8 cellular contexts compared by ENCODE assay signal in the genomic region with DNA sequence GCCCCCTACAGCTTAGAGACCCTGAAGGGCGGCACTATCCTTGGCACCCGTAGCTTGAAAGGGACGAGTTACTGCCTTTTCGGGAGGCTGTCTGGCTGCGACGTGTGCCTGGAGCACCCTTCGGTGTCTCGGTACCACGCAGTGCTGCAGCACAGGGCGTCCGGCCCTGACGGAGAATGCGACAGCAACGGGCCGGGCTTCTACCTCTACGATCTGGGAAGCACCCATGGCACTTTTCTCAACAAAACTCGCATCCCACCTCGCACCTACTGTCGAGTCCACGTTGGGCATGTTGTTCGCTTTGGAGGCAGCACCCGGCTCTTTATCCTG. TPM values are rescaled to one million over a fixed set of nuclear protein-coding genes. Genes with fewer than 3 reads are reported as not detected.
DNase-seq lines count a peak whose midpoint lies in the region; ATAC-seq and TF ChIP-seq lines count a peak whose summit lies in the region.

No MANE protein-coding gene starts in this region.

- TF ChIP-seq CTCF in fibroblast of pulmonary artery (IDR thresholded peaks at IDR 0.05; ENCODE audit: low read length, missing control alignments): no peak

- H3K27ac ChIP-seq in rectal smooth muscle tissue (ENCODE audit: low read depth, low read length): peak overlapping the region; percentile 88

- H3K36me3 ChIP-seq in H7 (replicated peaks; ENCODE audit: control insufficient read depth, insufficient read depth, low read length) (peaks cover 7% of the 10 kb centered on the region), rectal smooth muscle tissue (ENCODE audit: control insufficient read depth, insufficient read depth, low read length) (peaks cover 13% of the 10 kb centered on the region)

- DNase-seq in AG20443 (ENCODE audit: low spot score) (peak; percentile 16), H7 (no peak), fibroblast of pulmonary artery (ENCODE audit: low read depth) (no peak), MV-4-11 (lab: John Stamatoyannopoulos, UW) (no peak), erythroblast (lab: John Stamatoyannopoulos, UW) (no peak), NCI-H774 (lab: John Stamatoyannopoulos, UW) (no peak)

- H3K9ac ChIP-seq in rectal smooth muscle tissue (ENCODE audit: low read length): peak overlapping the region; percentile 72

- H3K4me1 ChIP-seq in rectal smooth muscle tissue (ENCODE audit: control insufficient read depth, insufficient read depth, low read length): peaks cover 13% of the 10 kb centered on the region

- peak overlapping the region; percentile 88 for H3K4me3 ChIP-seq in H7 (ENCODE audit: insufficient read depth, low read depth, low read length)
- peak overlapping the region; percentile 90 for H3K4me3 ChIP-seq in fibroblast of pulmonary artery (replicated peaks; ENCODE audit: low read depth, low read length)
- H3K4me3 ChIP-seq in rectal smooth muscle tissue (ENCODE audit: low read length): peak overlapping the region; percentile 91

- peak; percentile 35 for ATAC-seq in SK-N-SH treated with all-trans-retinoic acid at 6 μM for 48 hours

- no peak for TF ChIP-seq POLR2A in erythroblast (IDR thresholded peaks at IDR 0.05; ENCODE audit: low read length)

- H3K27me3 ChIP-seq in H7 (ENCODE audit: control insufficient read depth, insufficient read depth, low read length) (no peaks in the 10 kb centered on the region), rectal smooth muscle tissue (ENCODE audit: control insufficient read depth, insufficient read depth, low read length) (no peaks in the 10 kb centered on the region)

TF ChIP-seq in SK-N-SH treated with all-trans-retinoic acid at 6 μM for 48 hours, 23 proteins besides CTCF, POLR2A, EP300 and RAD21:
- TF ChIP-seq ESRRG (CRISPR knock-in tag; IDR thresholded peaks at IDR 0.05) (no peak), RARB (CRISPR knock-in tag; IDR thresholded peaks at IDR 0.05) (no peak), CSDC2 (CRISPR knock-in tag; IDR thresholded peaks at IDR 0.05) (no peak), ZNF8 (CRISPR knock-in tag; IDR thresholded peaks at IDR 0.05) (no peak), ZNF70 (CRISPR knock-in tag; IDR thresholded peaks at IDR 0.05) (no peak), BACH2 (CRISPR knock-in tag; IDR thresholded peaks at IDR 0.05; ENCODE audit: borderline replicate concordance) (no peak), TCF4 (CRISPR knock-in tag; IDR thresholded peaks at IDR 0.05; ENCODE audit: borderline replicate concordance) (no peak)
- TF ChIP-seq, protein P1, sequence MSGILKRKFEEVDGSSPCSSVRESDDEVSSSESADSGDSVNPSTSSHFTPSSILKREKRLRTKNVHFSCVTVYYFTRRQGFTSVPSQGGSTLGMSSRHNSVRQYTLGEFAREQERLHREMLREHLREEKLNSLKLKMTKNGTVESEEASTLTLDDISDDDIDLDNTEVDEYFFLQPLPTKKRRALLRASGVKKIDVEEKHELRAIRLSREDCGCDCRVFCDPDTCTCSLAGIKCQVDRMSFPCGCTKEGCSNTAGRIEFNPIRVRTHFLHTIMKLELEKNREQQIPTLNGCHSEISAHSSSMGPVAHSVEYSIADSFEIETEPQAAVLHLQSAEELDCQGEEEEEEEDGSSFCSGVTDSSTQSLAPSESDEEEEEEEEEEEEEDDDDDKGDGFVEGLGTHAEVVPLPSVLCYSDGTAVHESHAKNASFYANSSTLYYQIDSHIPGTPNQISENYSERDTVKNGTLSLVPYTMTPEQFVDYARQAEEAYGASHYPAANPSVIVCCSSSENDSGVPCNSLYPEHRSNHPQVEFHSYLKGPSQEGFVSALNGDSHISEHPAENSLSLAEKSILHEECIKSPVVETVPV (CRISPR knock-in tag; IDR thresholded peaks at IDR 0.05): no peak
- TF ChIP-seq, protein P2, sequence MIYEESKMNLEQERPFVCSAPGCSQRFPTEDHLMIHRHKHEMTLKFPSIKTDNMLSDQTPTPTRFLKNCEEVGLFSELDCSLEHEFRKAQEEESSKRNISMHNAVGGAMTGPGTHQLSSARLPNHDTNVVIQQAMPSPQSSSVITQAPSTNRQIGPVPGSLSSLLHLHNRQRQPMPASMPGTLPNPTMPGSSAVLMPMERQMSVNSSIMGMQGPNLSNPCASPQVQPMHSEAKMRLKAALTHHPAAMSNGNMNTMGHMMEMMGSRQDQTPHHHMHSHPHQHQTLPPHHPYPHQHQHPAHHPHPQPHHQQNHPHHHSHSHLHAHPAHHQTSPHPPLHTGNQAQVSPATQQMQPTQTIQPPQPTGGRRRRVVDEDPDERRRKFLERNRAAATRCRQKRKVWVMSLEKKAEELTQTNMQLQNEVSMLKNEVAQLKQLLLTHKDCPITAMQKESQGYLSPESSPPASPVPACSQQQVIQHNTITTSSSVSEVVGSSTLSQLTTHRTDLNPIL (CRISPR knock-in tag; IDR thresholded peaks at IDR 0.05; ENCODE audit: low read depth): no peak

RNA-seq across cellular contexts. Expression of a gene that starts 0.5 kb away (rescaled TPM):
- total RNA-seq in H7 (2014; rRNA removed; shearing (Covaris generic)): 22.8 and 30.2 TPM in 2 replicates

RNA-seq across cellular contexts. Expression of a gene that starts 0.8 kb away (rescaled TPM):
- 26.6 and 29.3 TPM in 2 replicates for total RNA-seq in H7 (2014; rRNA removed; shearing (Covaris generic))

RNA-seq across cellular contexts. Expression of a gene that starts 35.4 kb away (rescaled TPM):
- 39.2 and 41.7 TPM in 2 replicates for total RNA-seq in H7 (2014; rRNA removed; shearing (Covaris generic))

RNA-seq across cellular contexts. Expression of a gene that starts 35.4 kb away (rescaled TPM):
- 2.3 and 3.1 TPM in 2 replicates for total RNA-seq in H7 (2014; rRNA removed; shearing (Covaris generic))
